8 cellular contexts compared by ENCODE assay signal in the genomic region with DNA sequence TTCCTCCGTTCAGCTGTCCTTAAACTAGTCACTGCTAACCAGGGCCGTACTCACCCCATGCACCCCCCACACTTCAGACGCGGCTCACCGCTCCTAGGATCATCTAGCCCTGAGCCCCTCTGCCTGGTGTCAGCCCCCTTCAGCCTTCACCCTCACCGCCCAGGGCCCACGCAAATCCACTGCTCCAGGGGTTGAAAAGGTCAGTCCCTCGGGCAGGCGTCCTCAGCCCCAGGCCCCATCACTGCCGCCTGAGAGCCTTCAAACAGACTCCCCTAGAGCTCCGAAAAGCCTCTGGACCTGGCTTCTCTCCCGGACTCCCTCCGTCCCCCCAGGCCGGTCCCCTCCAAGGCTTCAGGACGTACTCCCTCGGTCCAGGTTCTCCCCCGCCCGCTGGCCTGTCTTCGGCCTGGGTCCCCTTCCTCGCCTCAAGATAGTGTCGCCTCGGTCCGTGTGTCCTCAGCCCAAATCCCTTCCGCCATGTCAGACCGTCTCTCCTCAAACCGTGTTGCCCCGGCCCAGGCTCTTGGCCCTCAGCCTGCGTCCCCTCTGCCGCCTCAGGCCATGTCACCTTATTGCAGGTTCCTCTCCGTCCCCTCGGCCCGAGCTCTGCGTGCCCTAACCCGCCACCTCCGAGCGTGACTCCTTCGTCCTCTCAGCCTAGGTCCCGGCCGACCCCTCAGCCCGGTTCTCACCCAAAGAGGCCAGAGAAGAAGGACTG. TPM values are rescaled to one million over a fixed set of nuclear protein-coding genes. Genes with fewer than 3 reads are reported as not detected.
DNase-seq lines count a peak whose midpoint lies in the region; ATAC-seq, FAIRE-seq and TF ChIP-seq lines count a peak whose summit lies in the region.

No MANE protein-coding gene starts in this region.

- peaks cover 0 to 3% of the 10 kb centered on the region in 2 experiments; a peak in 1 of 5 replicates for H3K36me3 ChIP-seq in HepG2 (replicated peaks in 1 of 2; ENCODE audit: control insufficient read depth in 1 of 2, insufficient read depth in 2 of 2, low read length in 2 of 2)
- no peaks in the 10 kb centered on the region for H3K36me3 ChIP-seq in tibial nerve

- DNase-seq in D341Med (ENCODE audit: low spot score) (peak; percentile 13), HepG2 (ENCODE audit: low spot score) (no peak), tibial nerve (ENCODE audit: low spot score in 2 of 2) (no peak), GM12892 (ENCODE audit: insufficient read length) (no peak), GF-D8 (lab: John Stamatoyannopoulos, UW) (no peak)

- POLR2A ChIA-PET in HepG2 (lab: Yijun Ruan, JAX) = interaction anchor here (1.7 to 2.4 kb wide), 2 partner anchors 11 to 30 kb away, joined by 3 to 6 read pairs; a partner anchor contains a TSS

- TF ChIP-seq POLR2A in HepG2 (IDR thresholded peaks at IDR 0.05; ENCODE audit: insufficient read depth in 1 of 2, low read depth in 2 of 2, low read length in 2 of 2) = no peak
- no peak for TF ChIP-seq POLR2A in tibial nerve (IDR thresholded peaks at IDR 0.05)
- no peak for TF ChIP-seq POLR2A in GM12892 (IDR thresholded peaks at IDR 0.05; ENCODE audit: low read depth, low read length)

- H3K9me3 ChIP-seq in HepG2 (ENCODE audit: low read length) (no peaks in the 10 kb centered on the region), tibial nerve (no peaks in the 10 kb centered on the region)

- H3K9ac ChIP-seq in HepG2 (ENCODE audit: insufficient read depth, low read depth, low read length) = peak overlapping the region; percentile 92

- H3K27me3 ChIP-seq in HepG2 (ENCODE audit: control insufficient read depth in 1 of 2, insufficient read depth in 2 of 2, low read length in 2 of 2) (no peaks in the 10 kb centered on the region; a peak in 1 of 5 replicates), tibial nerve (no peaks in the 10 kb centered on the region)

- no peak for TF ChIP-seq RAD21 in HepG2 (CRISPR knock-in tag; IDR thresholded peaks at IDR 0.05)

- no peak overlapping the region for H2AFZ ChIP-seq in HepG2 (ENCODE audit: low read length)

- intact Hi-C loops in HepG2 (cut with micrococcal nuclease; ENCODE audit: unreplicated experiment) = no loop called here

- in situ Hi-C loops in HepG2 (cut with HindIII; ENCODE audit: extremely low pct_ligation_motif_present, low pct_unique_long_range_greater_than_20kb) = no loop called here

- ATAC-seq in HG03280 (IDR thresholded peaks at IDR 0.05; ENCODE audit: unreplicated experiment) (peak; percentile 2), HepG2 (peak; percentile 25), HG03039 (IDR thresholded peaks at IDR 0.05; ENCODE audit: unreplicated experiment) (no peak)

- BruUV-seq in HepG2 (replicated peaks; lab: Mats Ljungman, UMichigan) = TSS peak; percentile 55

- TF ChIP-seq EP300 in HepG2 (IDR thresholded peaks at IDR 0.05; ENCODE audit: low read depth in 2 of 2, low read length in 2 of 2) (no peak), HepG2 (CRISPR knock-in tag; IDR thresholded peaks at IDR 0.05; ENCODE audit: borderline replicate concordance) (no peak), tibial nerve (IDR thresholded peaks at IDR 0.05) (no peak)

- H3K4me2 ChIP-seq in HepG2 (ENCODE audit: low read depth, low read length) = peak overlapping the region; percentile 90

- H3K27ac ChIP-seq in angular gyrus (ENCODE audit: low read depth, low read length) = peak overlapping the region; percentile 94
- H3K27ac ChIP-seq in HepG2 (ENCODE audit: extremely low read length, insufficient read depth, low read length) = peak overlapping the region; percentile 87
- peak overlapping the region; percentile 93 to 99 (median 97) for H3K27ac ChIP-seq in tibial nerve

- H3K79me2 ChIP-seq in HepG2 (ENCODE audit: insufficient read depth, low read length) = peaks cover 49% of the 10 kb centered on the region

- no peaks in the 10 kb centered on the region for H4K20me1 ChIP-seq in HepG2 (ENCODE audit: insufficient read depth, low read length)

- 3% methylated on average over 29 of the region's 40 CpGs for WGBS in HepG2 (ENCODE audit: low lambda C conversion rate)
- 5% methylated on average over 39 to 40 of the region's 40 CpGs for WGBS in tibial nerve, 2 donors

- FAIRE-seq in HepG2 (lab: Jason Lieb, UNC) = no peak
- FAIRE-seq in GM12892 (lab: Jason Lieb, UNC) = no peak

- peaks cover 33% of the 10 kb centered on the region for H3K4me1 ChIP-seq in HepG2 (ENCODE audit: insufficient read depth, low read length)
- peaks cover 0 to 58% (median 43%) of the 10 kb centered on the region in 4 donors for H3K4me1 ChIP-seq in tibial nerve

- H3K4me3 ChIP-seq in HepG2 (replicated peaks in 1 of 3; ENCODE audit: insufficient read depth in 1 of 3, low read depth in 2 of 3, low read length in 3 of 3) (peak overlapping the region; percentile 93 to 99 (median 98)), tibial nerve (peak overlapping the region; percentile 86 to 97 (median 94))

- no peak for TF ChIP-seq CTCF in HepG2 (CRISPR knock-in tag; IDR thresholded peaks at IDR 0.05)
- TF ChIP-seq CTCF in tibial nerve (IDR thresholded peaks at IDR 0.05) = no peak

- CTCF ChIA-PET in HepG2 (lab: Yijun Ruan, JAX; ENCODE audit: low intra/inter-chr PET ratio, low total read pairs) = interaction anchor here (1.9 kb wide), 1 partner anchor 78 kb away, joined by 14 read pairs; no protein-coding TSS in a partner anchor

RNA-seq across cellular contexts. Expression of a gene that starts 0.6 kb away (rescaled TPM):
- total RNA-seq in HepG2 (2016; rRNA removed; fragmentation: Illumina TruSeq; extraction: Trizol) (32.6 and 36.5 TPM in 2 replicates), tibial nerve (100 to 1,000 TPM; 130 to 152 (median 138) TPM)
- 10.7 and 16.6 TPM in 2 replicates for total RNA-seq in HepG2 (2016; cell fraction: cytosol; rRNA removed; fragmentation: Illumina TruSeq; extraction: Trizol; ENCODE audit: low read depth)
- 32.5 and 33.2 TPM in 2 replicates for total RNA-seq in HepG2 (2016; cell fraction: insoluble cytoplasmic fraction; rRNA removed; fragmentation: Illumina TruSeq; extraction: Trizol)
- 17.7 and 25.0 TPM in 2 replicates for total RNA-seq in HepG2 (2016; cell fraction: membrane; rRNA removed; fragmentation: Illumina TruSeq; extraction: Trizol)
- 19.1 and 19.4 TPM in 2 replicates for total RNA-seq in HepG2 (2016; cell fraction: nucleus; rRNA removed; fragmentation: Illumina TruSeq; extraction: Trizol)
- 65.9 and 74.4 TPM in 2 replicates for polyA plus RNA-seq in HepG2 (2011; rRNA removed)
- polyA plus RNA-seq in HepG2 (2011; cell fraction: cytosol; rRNA removed) = 50.7 and 64.2 TPM in 2 replicates
- 64.5 and 68.0 TPM in 2 replicates for polyA plus RNA-seq in HepG2 (2011; cell fraction: nucleus; rRNA removed)
- 39.7 and 50.3 TPM in 2 replicates for polyA plus RNA-seq in HepG2 (2012)
- polyA plus RNA-seq in HepG2 (2016; cell fraction: cytosol; fragmentation: Illumina TruSeq; extraction: Trizol; ENCODE audit: low read depth) = 18.1 and 25.6 TPM in 2 replicates
- polyA plus RNA-seq in HepG2 (2016; cell fraction: insoluble cytoplasmic fraction; fragmentation: Illumina TruSeq; extraction: Trizol; ENCODE audit: low read depth) = 52.2 and 60.3 TPM in 2 replicates
- polyA plus RNA-seq in HepG2 (2016; cell fraction: membrane; fragmentation: Illumina TruSeq; extraction: Trizol; ENCODE audit: low read depth) = 32.1 and 34.6 TPM in 2 replicates
- 41.7 and 44.1 TPM in 2 replicates for polyA plus RNA-seq in HepG2 (2016; cell fraction: nucleus; fragmentation: Illumina TruSeq; extraction: Trizol; ENCODE audit: insufficient read depth, low read depth)
- polyA minus RNA-seq in HepG2 (2011; rRNA and poly(A)+ RNA removed; ENCODE audit: low replicate concordance) = 73.3 and 108 TPM in 2 replicates
- polyA minus RNA-seq in HepG2 (2011; cell fraction: cytosol; rRNA and poly(A)+ RNA removed) = 36.3 and 43.3 TPM in 2 replicates
- polyA minus RNA-seq in HepG2 (2011; cell fraction: nucleus; rRNA and poly(A)+ RNA removed) = 20.6 and 26.2 TPM in 2 replicates
- 51.0 TPM for polyA plus RNA-seq in GM12892 (2012; ENCODE audit: missing spikeins)

RNA-seq across cellular contexts. Expression of a gene that starts 30.3 kb away (rescaled TPM):
- 8.4 and 9.1 TPM in 2 replicates for total RNA-seq in HepG2 (2016; rRNA removed; fragmentation: Illumina TruSeq; extraction: Trizol)
- total RNA-seq in HepG2 (2016; cell fraction: cytosol; rRNA removed; fragmentation: Illumina TruSeq; extraction: Trizol; ENCODE audit: low read depth) = 2.8 and 3.3 TPM in 2 replicates
- total RNA-seq in HepG2 (2016; cell fraction: insoluble cytoplasmic fraction; rRNA removed; fragmentation: Illumina TruSeq; extraction: Trizol) = 8.2 and 10.6 TPM in 2 replicates
- 4.2 and 6.5 TPM in 2 replicates for total RNA-seq in HepG2 (2016; cell fraction: membrane; rRNA removed; fragmentation: Illumina TruSeq; extraction: Trizol)
- 9.8 and 13.4 TPM in 2 replicates for total RNA-seq in HepG2 (2016; cell fraction: nucleus; rRNA removed; fragmentation: Illumina TruSeq; extraction: Trizol)
- 13.3 and 17.6 TPM in 2 replicates for polyA plus RNA-seq in HepG2 (2011; rRNA removed)
- polyA plus RNA-seq in HepG2 (2011; cell fraction: cytosol; rRNA removed) = 8.3 and 11.4 TPM in 2 replicates
- 48.6 and 50.4 TPM in 2 replicates for polyA plus RNA-seq in HepG2 (2011; cell fraction: nucleus; rRNA removed)
- polyA plus RNA-seq in HepG2 (2012) = 9.8 and 14.4 TPM in 2 replicates
- 4.3 and 5.1 TPM in 2 replicates for polyA plus RNA-seq in HepG2 (2016; cell fraction: cytosol; fragmentation: Illumina TruSeq; extraction: Trizol; ENCODE audit: low read depth)
- 14.4 and 17.5 TPM in 2 replicates for polyA plus RNA-seq in HepG2 (2016; cell fraction: insoluble cytoplasmic fraction; fragmentation: Illumina TruSeq; extraction: Trizol; ENCODE audit: low read depth)
- polyA plus RNA-seq in HepG2 (2016; cell fraction: membrane; fragmentation: Illumina TruSeq; extraction: Trizol; ENCODE audit: low read depth) = 5.2 and 7.2 TPM in 2 replicates
- 29.6 and 30.0 TPM in 2 replicates for polyA plus RNA-seq in HepG2 (2016; cell fraction: nucleus; fragmentation: Illumina TruSeq; extraction: Trizol; ENCODE audit: insufficient read depth, low read depth)
- 8.3 and 15.8 TPM in 2 replicates for polyA minus RNA-seq in HepG2 (2011; rRNA and poly(A)+ RNA removed; ENCODE audit: low replicate concordance)
- polyA minus RNA-seq in HepG2 (2011; cell fraction: cytosol; rRNA and poly(A)+ RNA removed) = 5.2 TPM in 2 replicates
- polyA minus RNA-seq in HepG2 (2011; cell fraction: nucleus; rRNA and poly(A)+ RNA removed) = 3.2 and 5.5 TPM in 2 replicates
- total RNA-seq in tibial nerve = 10 to 100 TPM in 1 of 4 donors, 1 to 10 TPM in 3; 3.1 to 10.8 (median 8.2) TPM
- 8.5 TPM for polyA plus RNA-seq in GM12892 (2012; ENCODE audit: missing spikeins)

RNA-seq across cellular contexts. Expression of a gene that starts 42.6 kb away (rescaled TPM):
- 0.02 TPM in 1 of 2 replicates, not detected in the other for total RNA-seq in HepG2 (2016; rRNA removed; fragmentation: Illumina TruSeq; extraction: Trizol)
- total RNA-seq in HepG2 (2016; cell fraction: cytosol; rRNA removed; fragmentation: Illumina TruSeq; extraction: Trizol; ENCODE audit: low read depth) = not detected in 2 replicates
- not detected in 2 replicates for total RNA-seq in HepG2 (2016; cell fraction: insoluble cytoplasmic fraction; rRNA removed; fragmentation: Illumina TruSeq; extraction: Trizol)
- total RNA-seq in HepG2 (2016; cell fraction: membrane; rRNA removed; fragmentation: Illumina TruSeq; extraction: Trizol) = not detected in 2 replicates
- total RNA-seq in HepG2 (2016; cell fraction: nucleus; rRNA removed; fragmentation: Illumina TruSeq; extraction: Trizol) = not detected in 2 replicates
- 0.09 TPM in 1 of 2 replicates, not detected in the other for polyA plus RNA-seq in HepG2 (2011; rRNA removed)
- polyA plus RNA-seq in HepG2 (2011; cell fraction: cytosol; rRNA removed) = 0.09 and 0.12 TPM in 2 replicates
- 0.19 and 0.51 TPM in 2 replicates for polyA plus RNA-seq in HepG2 (2011; cell fraction: nucleus; rRNA removed)
- polyA plus RNA-seq in HepG2 (2012) = 0.07 TPM in 1 of 2 replicates, not detected in the other
- not detected in 2 replicates for polyA plus RNA-seq in HepG2 (2016; cell fraction: cytosol; fragmentation: Illumina TruSeq; extraction: Trizol; ENCODE audit: low read depth)
- not detected in 2 replicates for polyA plus RNA-seq in HepG2 (2016; cell fraction: insoluble cytoplasmic fraction; fragmentation: Illumina TruSeq; extraction: Trizol; ENCODE audit: low read depth)
- polyA plus RNA-seq in HepG2 (2016; cell fraction: membrane; fragmentation: Illumina TruSeq; extraction: Trizol; ENCODE audit: low read depth) = not detected in 2 replicates
- not detected in 2 replicates for polyA plus RNA-seq in HepG2 (2016; cell fraction: nucleus; fragmentation: Illumina TruSeq; extraction: Trizol; ENCODE audit: insufficient read depth, low read depth)
- polyA minus RNA-seq in HepG2 (2011; rRNA and poly(A)+ RNA removed; ENCODE audit: low replicate concordance) = 0.78 TPM in 1 of 2 replicates, not detected in the other
- not detected in 2 replicates for polyA minus RNA-seq in HepG2 (2011; cell fraction: cytosol; rRNA and poly(A)+ RNA removed)
- not detected in 2 replicates for polyA minus RNA-seq in HepG2 (2011; cell fraction: nucleus; rRNA and poly(A)+ RNA removed)
- not detected for total RNA-seq in tibial nerve
- 0.04 TPM for polyA plus RNA-seq in GM12892 (2012; ENCODE audit: missing spikeins)

RNA-seq across cellular contexts. Expression of a gene that starts 58.6 kb away (rescaled TPM):
- 0.04 TPM in 1 of 2 replicates, not detected in the other for total RNA-seq in HepG2 (2016; rRNA removed; fragmentation: Illumina TruSeq; extraction: Trizol)
- not detected in 2 replicates for total RNA-seq in HepG2 (2016; cell fraction: cytosol; rRNA removed; fragmentation: Illumina TruSeq; extraction: Trizol; ENCODE audit: low read depth)
- total RNA-seq in HepG2 (2016; cell fraction: insoluble cytoplasmic fraction; rRNA removed; fragmentation: Illumina TruSeq; extraction: Trizol) = not detected in 2 replicates
- 0.09 TPM in 1 of 2 replicates, not detected in the other for total RNA-seq in HepG2 (2016; cell fraction: membrane; rRNA removed; fragmentation: Illumina TruSeq; extraction: Trizol)
- total RNA-seq in HepG2 (2016; cell fraction: nucleus; rRNA removed; fragmentation: Illumina TruSeq; extraction: Trizol) = not detected in 2 replicates
- polyA plus RNA-seq in HepG2 (2011; rRNA removed) = 0.03 and 0.08 TPM in 2 replicates
- 0.07 and 0.08 TPM in 2 replicates for polyA plus RNA-seq in HepG2 (2011; cell fraction: cytosol; rRNA removed)
- not detected in 2 replicates for polyA plus RNA-seq in HepG2 (2011; cell fraction: nucleus; rRNA removed)
- polyA plus RNA-seq in HepG2 (2012) = 0.17 TPM in 1 of 2 replicates, not detected in the other
- 0.05 TPM in 1 of 2 replicates, not detected in the other for polyA plus RNA-seq in HepG2 (2016; cell fraction: cytosol; fragmentation: Illumina TruSeq; extraction: Trizol; ENCODE audit: low read depth)
- polyA plus RNA-seq in HepG2 (2016; cell fraction: insoluble cytoplasmic fraction; fragmentation: Illumina TruSeq; extraction: Trizol; ENCODE audit: low read depth) = not detected in 2 replicates
- not detected in 2 replicates for polyA plus RNA-seq in HepG2 (2016; cell fraction: membrane; fragmentation: Illumina TruSeq; extraction: Trizol; ENCODE audit: low read depth)
- polyA plus RNA-seq in HepG2 (2016; cell fraction: nucleus; fragmentation: Illumina TruSeq; extraction: Trizol; ENCODE audit: insufficient read depth, low read depth) = not detected in 2 replicates
- not detected in 2 replicates for polyA minus RNA-seq in HepG2 (2011; rRNA and poly(A)+ RNA removed; ENCODE audit: low replicate concordance)
- not detected in 2 replicates for polyA minus RNA-seq in HepG2 (2011; cell fraction: cytosol; rRNA and poly(A)+ RNA removed)
- not detected in 2 replicates for polyA minus RNA-seq in HepG2 (2011; cell fraction: nucleus; rRNA and poly(A)+ RNA removed)
- under 1 TPM in 3 of 4 donors, not detected in 1; under 0.01 to 0.90 (median 0.66) TPM for total RNA-seq in tibial nerve
- polyA plus RNA-seq in GM12892 (2012; ENCODE audit: missing spikeins) = 0.15 TPM
